9 cellular contexts compared by ENCODE assay signal in the genomic region with DNA sequence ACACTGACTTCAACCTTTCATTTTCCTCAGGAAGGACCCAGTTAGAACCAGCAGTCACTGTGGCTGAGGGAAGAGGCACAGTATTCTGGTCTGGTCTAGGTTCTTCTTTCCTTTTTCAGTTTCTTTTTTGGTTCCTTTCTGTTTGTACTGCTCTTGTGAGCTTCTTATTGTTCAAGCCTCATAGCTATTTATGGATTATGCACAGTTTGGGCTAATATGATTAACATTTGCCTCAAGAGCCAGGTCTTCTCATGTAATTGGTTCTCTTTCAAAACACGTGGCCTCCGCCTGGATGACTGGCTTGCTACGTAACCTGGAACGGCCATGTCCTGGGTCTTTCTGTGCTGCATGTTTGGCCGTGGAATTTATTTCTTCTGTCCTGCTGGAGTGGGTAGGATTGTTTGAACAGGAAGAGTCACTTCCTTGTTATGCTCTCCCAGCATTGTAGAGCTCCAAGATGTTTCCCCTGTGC. TPM values are rescaled to one million over a fixed set of nuclear protein-coding genes. Genes with fewer than 3 reads are reported as not detected.
A peak's percentile ranks its signal among the peaks of the same experiment; 100 is the strongest.
DNase-seq lines count a peak whose midpoint lies in the region; ATAC-seq, FAIRE-seq and TF ChIP-seq lines count a peak whose summit lies in the region.
"Had no signal": no experiment of that assay in that cellular context is flagged by ENCODE, and none has a peak within 500 bp of the region (broad histone marks: within the 10 kb centered on the region; RNA-seq: fewer than 3 reads in every experiment).

No MANE protein-coding gene starts in this region.

- intact Hi-C loops in right lobe of liver (cut with DNase I) (no loop called here), vagina (cut with DNase I) (no loop called here)

- DNase-seq in A549 (ENCODE audit: low read depth in 1 of 2, low spot score in 1 of 2) (peak; percentile 18 to 92), adipocyte (ENCODE audit: low read depth) (no peak), right lobe of liver (peak; percentile 21 to 47 (median 47)), vagina (ENCODE audit: extremely low spot score in 2 of 2) (no peak), NK-92 (lab: John Stamatoyannopoulos, UW; ENCODE audit: unreplicated experiment) (no peak)
- DNase-seq in activated T-cell treated with anti-CD3 and anti-CD28 coated beads, Interleukin-2, amount 50 U/mL, for 48 hours: no peak

- H3K4me1 ChIP-seq in A549 (peaks cover 38% of the 10 kb centered on the region), adipocyte (ENCODE audit: control insufficient read depth, insufficient read depth, low read length) (peaks cover 27% of the 10 kb centered on the region), right lobe of liver (peaks cover 0 to 5% (median 0%) of the 10 kb centered on the region in 4 donors), vagina (peaks cover 5% of the 10 kb centered on the region)

- FAIRE-seq in A549 (lab: Jason Lieb, UNC): peak; percentile 59
- FAIRE-seq: colon had no signal

- no peaks in the 10 kb centered on the region for H3K9me3 ChIP-seq in A549
- H3K9me3 ChIP-seq in adipocyte (ENCODE audit: control insufficient read depth, low read length): no peaks in the 10 kb centered on the region
- H3K9me3 ChIP-seq in right lobe of liver: no peaks in the 10 kb centered on the region
- no peaks in the 10 kb centered on the region for H3K9me3 ChIP-seq in vagina

- H3K36me3 ChIP-seq in adipocyte (ENCODE audit: control insufficient read depth, insufficient read depth, low read length, severe bottlenecking) (no peaks in the 10 kb centered on the region), right lobe of liver (no peaks in the 10 kb centered on the region), vagina (no peaks in the 10 kb centered on the region)

- 2% methylated on average over 5 of the region's 5 CpGs for WGBS in A549 (ENCODE audit: missing lambda C conversion rate)
- 54% methylated on average over 5 of the region's 5 CpGs for WGBS in right lobe of liver (ENCODE audit: insufficient coverage, low coverage, low lambda C conversion rate, missing lambda C conversion rate)

- H3K27me3 ChIP-seq in adipocyte (replicated peaks; ENCODE audit: control insufficient read depth, insufficient read depth, low read length) (no peaks in the 10 kb centered on the region), right lobe of liver (no peaks in the 10 kb centered on the region), vagina (no peaks in the 10 kb centered on the region)

- peak overlapping the region; percentile 27 for H3K4me3 ChIP-seq in A549
- H3K4me3 ChIP-seq in adipocyte (ENCODE audit: low read length): peak overlapping the region; percentile 71
- H3K4me3 ChIP-seq in right lobe of liver: no peak overlapping the region
- no peak overlapping the region for H3K4me3 ChIP-seq in vagina

- no peak for TF ChIP-seq EP300 in A549 (IDR thresholded peaks at IDR 0.05)

- CTCF ChIA-PET in A549 (lab: Yijun Ruan, JAX): interaction anchor here (0.6 to 2.8 kb wide), 2 partner anchors 11 to 15 kb away, joined by 3 to 10 read pairs; no protein-coding TSS in a partner anchor

- H3K27ac ChIP-seq in A549 (peak overlapping the region; percentile 74 to 85), right lobe of liver (peak overlapping the region in 2 of 3 donors; percentile 20 to 41), vagina (peak overlapping the region; percentile 27)

- TF ChIP-seq POLR2A in A549 (IDR thresholded peaks at IDR 0.05; ENCODE audit: low read length) (no peak), right lobe of liver (IDR thresholded peaks at IDR 0.05) (no peak), vagina (IDR thresholded peaks at IDR 0.05) (no peak)

- POLR2A ChIA-PET in A549 (lab: Yijun Ruan, JAX): interaction anchor here (0.7 kb wide), 1 partner anchor 43 kb away, joined by 5 read pairs; a partner anchor contains a TSS

- TF ChIP-seq CTCF in A549 (IDR thresholded peaks at IDR 0.05) (no peak), right lobe of liver (IDR thresholded peaks at IDR 0.05) (no peak), vagina (IDR thresholded peaks at IDR 0.05) (no peak)

- peak overlapping the region; percentile 73 for H3K9ac ChIP-seq in adipocyte (ENCODE audit: low read length)

- ATAC-seq in A549 (peak; percentile 99), GM18907 (IDR thresholded peaks at IDR 0.05; ENCODE audit: unreplicated experiment) (peak; percentile 98), HG03095 (IDR thresholded peaks at IDR 0.05; ENCODE audit: unreplicated experiment) (peak; percentile 97), right lobe of liver (peak; percentile 68 to 89 (median 75))

- no peak for TF ChIP-seq RAD21 in A549 (conservative IDR thresholded peaks at IDR 0.05 in 1 of 2, IDR thresholded peaks at IDR 0.05 in 1 of 2)

- peak overlapping the region; percentile 79 for H3K4me2 ChIP-seq in A549

TF ChIP-seq in A549, 52 proteins besides CTCF, POLR2A, EP300 and RAD21:
- TF ChIP-seq, protein P1, sequence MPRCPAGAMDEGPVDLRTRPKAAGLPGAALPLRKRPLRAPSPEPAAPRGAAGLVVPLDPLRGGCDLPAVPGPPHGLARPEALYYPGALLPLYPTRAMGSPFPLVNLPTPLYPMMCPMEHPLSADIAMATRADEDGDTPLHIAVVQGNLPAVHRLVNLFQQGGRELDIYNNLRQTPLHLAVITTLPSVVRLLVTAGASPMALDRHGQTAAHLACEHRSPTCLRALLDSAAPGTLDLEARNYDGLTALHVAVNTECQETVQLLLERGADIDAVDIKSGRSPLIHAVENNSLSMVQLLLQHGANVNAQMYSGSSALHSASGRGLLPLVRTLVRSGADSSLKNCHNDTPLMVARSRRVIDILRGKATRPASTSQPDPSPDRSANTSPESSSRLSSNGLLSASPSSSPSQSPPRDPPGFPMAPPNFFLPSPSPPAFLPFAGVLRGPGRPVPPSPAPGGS (IDR thresholded peaks at IDR 0.05): 0 out of 3 replicates have a peak, but pooled peaks have one; percentile 26
- TF ChIP-seq JUN (IDR thresholded peaks at IDR 0.05) (peak in 1 of 2 experiments; percentile 38; a peak in 1 of 5 replicates), SMC3 (IDR thresholded peaks at IDR 0.05) (no peak), FOSL2 (IDR thresholded peaks at IDR 0.05) (no peak), FOSL2 (CRISPR knock-in tag; IDR thresholded peaks at IDR 0.05) (peak; percentile 61), HOXB5 (CRISPR knock-in tag; IDR thresholded peaks at IDR 0.05) (peak; percentile 43; the same call in 1 of the 2 replicates), ESRRA (IDR thresholded peaks at IDR 0.05; ENCODE audit: borderline replicate concordance, low read length) (no peak), ZSCAN20 (CRISPR knock-in tag; IDR thresholded peaks at IDR 0.05) (peak; percentile 66; the same call in 1 of the 2 replicates), ZFP36 (IDR thresholded peaks at IDR 0.05; ENCODE audit: borderline replicate concordance, partially characterized antibody) (no peak), NFE2L2 (conservative IDR thresholded peaks at IDR 0.05; ENCODE audit: low read length) (no peak), ZNF302 (CRISPR knock-in tag; IDR thresholded peaks at IDR 0.05) (no peak)
- TF ChIP-seq, protein P2, sequence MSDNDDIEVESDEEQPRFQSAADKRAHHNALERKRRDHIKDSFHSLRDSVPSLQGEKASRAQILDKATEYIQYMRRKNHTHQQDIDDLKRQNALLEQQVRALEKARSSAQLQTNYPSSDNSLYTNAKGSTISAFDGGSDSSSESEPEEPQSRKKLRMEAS (IDR thresholded peaks at IDR 0.05): peak; percentile 96
- TF ChIP-seq, protein P3, sequence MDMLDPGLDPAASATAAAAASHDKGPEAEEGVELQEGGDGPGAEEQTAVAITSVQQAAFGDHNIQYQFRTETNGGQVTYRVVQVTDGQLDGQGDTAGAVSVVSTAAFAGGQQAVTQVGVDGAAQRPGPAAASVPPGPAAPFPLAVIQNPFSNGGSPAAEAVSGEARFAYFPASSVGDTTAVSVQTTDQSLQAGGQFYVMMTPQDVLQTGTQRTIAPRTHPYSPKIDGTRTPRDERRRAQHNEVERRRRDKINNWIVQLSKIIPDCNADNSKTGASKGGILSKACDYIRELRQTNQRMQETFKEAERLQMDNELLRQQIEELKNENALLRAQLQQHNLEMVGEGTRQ (IDR thresholded peaks at IDR 0.05): peak; percentile 79
- TF ChIP-seq, protein P4, sequence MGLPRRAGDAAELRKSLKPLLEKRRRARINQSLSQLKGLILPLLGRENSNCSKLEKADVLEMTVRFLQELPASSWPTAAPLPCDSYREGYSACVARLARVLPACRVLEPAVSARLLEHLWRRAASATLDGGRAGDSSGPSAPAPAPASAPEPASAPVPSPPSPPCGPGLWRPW (IDR thresholded peaks at IDR 0.05): no peak
- TF ChIP-seq, protein P5, sequence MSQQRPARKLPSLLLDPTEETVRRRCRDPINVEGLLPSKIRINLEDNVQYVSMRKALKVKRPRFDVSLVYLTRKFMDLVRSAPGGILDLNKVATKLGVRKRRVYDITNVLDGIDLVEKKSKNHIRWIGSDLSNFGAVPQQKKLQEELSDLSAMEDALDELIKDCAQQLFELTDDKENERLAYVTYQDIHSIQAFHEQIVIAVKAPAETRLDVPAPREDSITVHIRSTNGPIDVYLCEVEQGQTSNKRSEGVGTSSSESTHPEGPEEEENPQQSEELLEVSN (IDR thresholded peaks at IDR 0.05; ENCODE audit: borderline replicate concordance, low read depth): peak; percentile 79
TF ChIP-seq in A549: peak in this region for 8.

RNA-seq across cellular contexts. Expression of a gene that starts 43.3 kb away (rescaled TPM):
- polyA plus RNA-seq in A549 (2011; rRNA removed): 4.1 TPM in 2 replicates
- polyA plus RNA-seq in A549 (2012; cell fraction: cytosol; rRNA removed): 0.87 and 1.1 TPM in 2 replicates
- polyA plus RNA-seq in A549 (2012; cell fraction: nucleus; rRNA removed): 1.2 and 2.1 TPM in 2 replicates
- polyA plus RNA-seq in A549 (2017; fragmentation: RNase III; extraction: RNeasy Plus Mini Kit Qiagen cat#74134 plus additional on column Dnase treatment): 0.66 to 1.4 TPM (median 0.92 TPM) in 3 replicates
- polyA minus RNA-seq in A549 (2011; rRNA and poly(A)+ RNA removed): 27.5 and 32.3 TPM in 2 replicates
- total RNA-seq in right lobe of liver: 10 to 100 TPM in 2 of 6 experiments, 1 to 10 TPM in 4; 6.3 to 11.5 (median 8.3) TPM
- total RNA-seq in vagina: 70.0 TPM

Comparison
In these comparisons a context has a peak if more than half of its experiments do, and no peak if none do; other contexts are left out.
1. DNase-seq: peak in A549 (2 of 2) and right lobe of liver (3 of 3); none in adipocyte (single experiment), vagina (0 of 2), activated T-cell treated with anti-CD3 and anti-CD28 coated beads, Interleukin-2, amount 50 U/mL, for 48 hours (0 of 2) and NK-92 (single experiment).
2. H3K27ac ChIP-seq: peak in every context shown above with its lines; median percentile 80 in A549; 30 in right lobe of liver; 27 in vagina.
3. H3K4me3 ChIP-seq: peak in A549 (single experiment) and adipocyte (single experiment); none in right lobe of liver (0 of 3) and vagina (0 of 2).
4. Peak in every context shown above with its lines, with median percentiles within 50 percentile points of each other: ATAC-seq.